In genomic region chr1:63630238-63630637, GRCh38 we compare ENCODE assay signal across 26 cellular contexts.
"Had no signal": no experiment of that assay in that cellular context is flagged by ENCODE, and none has a peak within 500 bp of the region (broad histone marks: within the 10 kb centered on the region; RNA-seq: fewer than 3 reads in every experiment).

No MANE protein-coding gene starts in this region.

- H3K27me3 ChIP-seq: gastrocnemius medialis, ovary, suprapubic skin, vagina had no signal

- H3K27me3 Mint-ChIP-seq: activated CD4-positive, alpha-beta memory T cell treated with anti-CD3 and anti-CD28 coated beads for 36 hours; central memory CD8-positive, alpha-beta T cell; naive thymus-derived CD8-positive, alpha-beta T cell; stimulated activated naive CD8-positive, alpha-beta T cell treated with anti-CD3 and anti-CD28 coated beads, Interleukin-15, amount 100 ng/mL, for 72 hours; T-cell had no signal

- H3K27ac ChIP-seq: ovary, psoas muscle, suprapubic skin, vagina had no signal

- H3K9me3 Mint-ChIP-seq: activated CD4-positive, alpha-beta memory T cell treated with anti-CD3 and anti-CD28 coated beads for 36 hours; activated naive CD4-positive, alpha-beta T cell treated with anti-CD3 and anti-CD28 coated beads, Interleukin-2, amount 50 U/mL, for 72 hours; activated T-helper 1 cell treated with anti-CD3 and anti-CD28 coated beads, Interleukin-12 subunit alpha, Interleukin-12 subunit beta, Interleukin-2, Interleukin-4 antibody, amounts not matched to agents 30 ng/mL and 10 ng/mL and 1 ng/mL, durations not matched to agents 14 hours and 24 hours and 36 hours; central memory CD8-positive, alpha-beta T cell; naive thymus-derived CD8-positive, alpha-beta T cell; stimulated activated naive CD8-positive, alpha-beta T cell treated with anti-CD3 and anti-CD28 coated beads, Interleukin-15, amount 100 ng/mL, for 72 hours; T-cell; WTC11 had no signal

- H3K9me3 ChIP-seq: gastrocnemius medialis, ovary, psoas muscle, suprapubic skin, vagina had no signal

- ATAC-seq: activated naive CD4-positive, alpha-beta T cell treated with anti-CD3 and anti-CD28 coated beads, Interleukin-2, amount 50 U/mL, for 72 hours; gastrocnemius medialis; naive thymus-derived CD8-positive, alpha-beta T cell; right cardiac atrium; stimulated activated naive CD8-positive, alpha-beta T cell treated with anti-CD3 and anti-CD28 coated beads, Interleukin-15, amount 100 ng/mL, for 72 hours; T-cell; WTC11 had no signal

- H3K4me3 Mint-ChIP-seq: activated CD4-positive, alpha-beta memory T cell treated with anti-CD3 and anti-CD28 coated beads for 36 hours; activated T-helper 1 cell treated with anti-CD3 and anti-CD28 coated beads, Interleukin-12 subunit alpha, Interleukin-12 subunit beta, Interleukin-2, Interleukin-4 antibody, amounts not matched to agents 30 ng/mL and 10 ng/mL and 1 ng/mL, durations not matched to agents 14 hours and 24 hours and 36 hours; central memory CD8-positive, alpha-beta T cell; naive thymus-derived CD8-positive, alpha-beta T cell; stimulated activated naive CD8-positive, alpha-beta T cell treated with anti-CD3 and anti-CD28 coated beads, Interleukin-15, amount 100 ng/mL, for 72 hours; T-cell; WTC11 had no signal

- H3K4me1 ChIP-seq: vagina had no signal

- H3K4me3 ChIP-seq: gastrocnemius medialis, ovary, psoas muscle, suprapubic skin, vagina had no signal

- DNase-seq: activated CD4-positive, alpha-beta memory T cell treated with anti-CD3 and anti-CD28 coated beads for 36 hours; activated CD4-positive, alpha-beta T cell treated with anti-CD3 and anti-CD28 coated beads for 4 hours; activated gamma-delta T cell treated with Interleukin-2 at 50 U/mL for 16 hours; activated T-cell treated with anti-CD3 and anti-CD28 coated beads for 4 hours; cortex of kidney; effector CD4-positive, alpha-beta T cell; gastrocnemius medialis; head of caudate nucleus; kidney glomerular epithelial cell; mesendoderm; naive thymus-derived CD8-positive, alpha-beta T cell; ovary; psoas muscle; right cardiac atrium; small intestine; stimulated activated CD4-positive, alpha-beta T cell treated with anti-CD3 and anti-CD28 coated beads, Interleukin-15, amount 100 ng/mL, for 24 hours; stimulated activated CD4-positive, alpha-beta T cell treated with anti-CD3 and anti-CD28 coated beads, Interleukin-2, amount 100 ng/mL, for 48 hours; stimulated activated naive CD8-positive, alpha-beta T cell treated with anti-CD3 and anti-CD28 coated beads, Interleukin-15, amount 100 ng/mL, for 72 hours; T-cell; trophoblast cell had no signal

- H3K27ac Mint-ChIP-seq: activated CD4-positive, alpha-beta memory T cell treated with anti-CD3 and anti-CD28 coated beads for 36 hours; activated naive CD4-positive, alpha-beta T cell treated with anti-CD3 and anti-CD28 coated beads, Interleukin-2, amount 50 U/mL, for 72 hours; activated T-helper 1 cell treated with anti-CD3 and anti-CD28 coated beads, Interleukin-12 subunit alpha, Interleukin-12 subunit beta, Interleukin-2, Interleukin-4 antibody, amounts not matched to agents 30 ng/mL and 10 ng/mL and 1 ng/mL, durations not matched to agents 14 hours and 24 hours and 36 hours; naive thymus-derived CD8-positive, alpha-beta T cell; stimulated activated naive CD8-positive, alpha-beta T cell treated with anti-CD3 and anti-CD28 coated beads, Interleukin-15, amount 100 ng/mL, for 72 hours; T-cell; WTC11 had no signal

- H3K36me3 ChIP-seq: ovary had no signal

- FAIRE-seq: small intestine had no signal
